In the genomic region with DNA sequence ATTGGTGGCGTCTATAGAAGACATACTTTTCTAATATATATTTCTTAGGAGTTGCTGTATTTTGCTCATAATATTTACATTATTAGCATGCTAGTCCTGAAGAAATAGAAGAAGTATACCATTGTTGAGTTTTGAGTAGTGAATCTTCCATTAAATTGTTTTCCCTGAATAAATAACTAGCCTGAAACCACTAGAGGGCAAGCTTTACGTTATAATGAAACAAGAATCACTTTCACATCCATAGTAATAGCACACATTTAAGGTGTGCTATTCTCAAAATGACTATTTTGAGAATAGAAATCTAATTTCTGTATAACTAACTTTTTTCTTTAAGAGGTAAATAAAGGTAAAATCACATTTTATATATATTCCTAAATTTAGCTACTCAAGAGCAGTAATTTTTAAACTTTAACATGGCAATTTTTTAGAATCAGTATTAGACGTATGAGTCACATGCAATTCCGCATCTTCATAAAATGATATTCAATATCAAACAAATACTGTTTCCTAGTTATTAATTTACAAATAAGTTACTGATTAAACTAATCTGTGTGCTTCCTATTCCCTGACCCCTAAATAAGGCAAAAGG, we compare ENCODE assay signal across 8 cellular contexts.
DNase-seq lines count a peak whose midpoint lies in the region; ATAC-seq, FAIRE-seq and TF ChIP-seq lines count a peak whose summit lies in the region.
"Had no signal": no experiment of that assay in that cellular context is flagged by ENCODE, and none has a peak within 500 bp of the region (broad histone marks: within the 10 kb centered on the region; RNA-seq: fewer than 3 reads in every experiment).

No MANE protein-coding gene starts in this region.

- in situ Hi-C loops in GM13976 (cut with MboI; ENCODE audit: low sequenced_read_pairs, unreplicated experiment): no loop called here

- peaks cover 16% of the 10 kb centered on the region for H3K4me1 ChIP-seq in GM23338 (ENCODE audit: insufficient read depth)
- H3K4me1 ChIP-seq in KMS-11 (ENCODE audit: low read depth, poor library complexity, severe bottlenecking): no peaks in the 10 kb centered on the region
- H3K4me1 ChIP-seq in SK-N-SH (ENCODE audit: control insufficient read depth in 1 of 2, insufficient read depth in 2 of 2, low read depth in 1 of 2, low read length in 1 of 2): no peaks in the 10 kb centered on the region
- H3K4me1 ChIP-seq in kidney (ENCODE audit: control insufficient read depth in 1 of 2, insufficient read depth in 1 of 2, low read depth in 1 of 2, low read length in 2 of 2): no peaks in the 10 kb centered on the region

- TF ChIP-seq CTCF in GM13976 (IDR thresholded peaks at IDR 0.05; ENCODE audit: borderline replicate concordance, control extremely low read depth, extremely low read depth, insufficient read depth, missing control alignments): peak; percentile 24
- peak in 1 of 2 experiments; percentile 75; a peak in 3 of 4 replicates for TF ChIP-seq CTCF in GM23338 (conservative IDR thresholded peaks at IDR 0.05; ENCODE audit: low read depth in 2 of 2)
- TF ChIP-seq CTCF in KMS-11 (conservative IDR thresholded peaks at IDR 0.05; ENCODE audit: low read depth, low read length): 0 out of 2 replicates have a peak, but pooled peaks have one; percentile 18
- peak; percentile 63 for TF ChIP-seq CTCF in SK-N-SH (IDR thresholded peaks at IDR 0.05)
- TF ChIP-seq CTCF in kidney (IDR thresholded peaks at IDR 0.05; ENCODE audit: borderline replicate concordance, extremely low read depth, insufficient read depth): peak; percentile 13

- H2AFZ ChIP-seq in GM23338: no peak overlapping the region
- no peak overlapping the region for H2AFZ ChIP-seq in KMS-11 (ENCODE audit: low read depth)
- H2AFZ ChIP-seq in SK-N-SH (ENCODE audit: low read depth): no peak overlapping the region

- POLR2A ChIA-PET in SK-N-SH (lab: Yijun Ruan, JAX): no interaction called here

- H3K9me3 ChIP-seq in SK-N-SH: no peaks in the 10 kb centered on the region
- H3K9me3 ChIP-seq in kidney (ENCODE audit: control insufficient read depth in 1 of 2, low read length in 2 of 2): no peaks in the 10 kb centered on the region
- H3K9me3 ChIP-seq: neutrophil had no signal

- H3K27ac Mint-ChIP-seq in GM23338 (no peak overlapping the region), immature natural killer cell (no peak overlapping the region)

- H3K9me2 ChIP-seq in GM23338 (ENCODE audit: insufficient read depth) (no peaks in the 10 kb centered on the region; the same call in 1 of the 2 replicates), SK-N-SH (no peaks in the 10 kb centered on the region)

- H3K36me3 Mint-ChIP-seq in GM23338 (ENCODE audit: low read depth) (no peaks in the 10 kb centered on the region), immature natural killer cell (no peaks in the 10 kb centered on the region)

- H3K4me3 Mint-ChIP-seq in GM23338 (no peak overlapping the region), immature natural killer cell (no peak overlapping the region)

- H3K4me2 ChIP-seq in GM23338 (no peak overlapping the region), KMS-11 (no peak overlapping the region), SK-N-SH (no peak overlapping the region)

- FAIRE-seq in kidney (lab: Jason Lieb, UNC): no peak

- CTCF ChIA-PET in SK-N-SH (lab: Yijun Ruan, JAX): interaction anchor here (0.7 to 2.0 kb wide), 6 partner anchors 12 to 1674 kb away, joined by 3 to 7 read pairs (median 3); no protein-coding TSS in a partner anchor

- H3K79me2 ChIP-seq in GM23338 (replicated peaks; ENCODE audit: insufficient read depth): no peaks in the 10 kb centered on the region
- H3K79me2 ChIP-seq in KMS-11 (ENCODE audit: insufficient read depth, low read depth): no peaks in the 10 kb centered on the region
- no peaks in the 10 kb centered on the region for H3K79me2 ChIP-seq in SK-N-SH (ENCODE audit: insufficient read depth)

- H4K20me1 ChIP-seq in GM23338 (replicated peaks; ENCODE audit: insufficient read depth): no peaks in the 10 kb centered on the region
- no peaks in the 10 kb centered on the region for H4K20me1 ChIP-seq in KMS-11 (ENCODE audit: insufficient read depth)
- no peaks in the 10 kb centered on the region for H4K20me1 ChIP-seq in SK-N-SH (ENCODE audit: insufficient read depth)

- H3K9me3 Mint-ChIP-seq in GM23338: no peaks in the 10 kb centered on the region
- H3K9me3 Mint-ChIP-seq in immature natural killer cell: peaks cover 0 to 3% (median 0%) of the 10 kb centered on the region in 6 donors

- intact Hi-C loops in kidney (cut with DNase I): no loop called here

- no peaks in the 10 kb centered on the region for H3K27me3 Mint-ChIP-seq in GM23338 (ENCODE audit: insufficient read depth, low read depth, poor library complexity)
- H3K27me3 Mint-ChIP-seq in immature natural killer cell (ENCODE audit: low read depth in 3 of 3): no peaks in the 10 kb centered on the region

- H3K27me3 ChIP-seq in GM23338 (ENCODE audit: insufficient read depth): no peaks in the 10 kb centered on the region
- no peaks in the 10 kb centered on the region for H3K27me3 ChIP-seq in KMS-11 (ENCODE audit: insufficient read depth, low read depth)
- no peaks in the 10 kb centered on the region for H3K27me3 ChIP-seq in SK-N-SH (ENCODE audit: insufficient read depth)
- H3K27me3 ChIP-seq: neutrophil had no signal

- peak; percentile 40; the same call in 2 of the 3 replicates for ATAC-seq in GM23338

- peak; percentile 70 for TF ChIP-seq RAD21 in SK-N-SH (IDR thresholded peaks at IDR 0.05; ENCODE audit: low read length)

- H3F3A ChIP-seq in GM23338 (replicated peaks; ENCODE audit: low read depth) (no peaks in the 10 kb centered on the region), SK-N-SH (replicated peaks; ENCODE audit: insufficient read depth) (no peaks in the 10 kb centered on the region)

- 52% methylated on average over 4 of the region's 4 CpGs for WGBS in SK-N-SH (ENCODE audit: low lambda C conversion rate)

- H3K4me1 Mint-ChIP-seq in GM23338 (peaks cover 19% of the 10 kb centered on the region), immature natural killer cell (no peaks in the 10 kb centered on the region)

- H3K27ac ChIP-seq in GM23338 (ENCODE audit: low read depth) (no peak overlapping the region), KMS-11 (no peak overlapping the region), SK-N-SH (ENCODE audit: low read depth in 2 of 2, low read length in 1 of 2) (no peak overlapping the region), kidney (ENCODE audit: low read depth in 2 of 2, low read length in 2 of 2) (no peak overlapping the region)
- H3K27ac ChIP-seq: neutrophil had no signal

- H3K36me3 ChIP-seq in GM23338 (ENCODE audit: insufficient read depth) (no peaks in the 10 kb centered on the region), KMS-11 (ENCODE audit: insufficient read depth) (no peaks in the 10 kb centered on the region), SK-N-SH (replicated peaks in 1 of 2; ENCODE audit: control insufficient read depth in 1 of 2, insufficient read depth in 2 of 2, low read length in 1 of 2) (no peaks in the 10 kb centered on the region), kidney (ENCODE audit: control insufficient read depth in 1 of 2, insufficient read depth in 2 of 2, low read length in 2 of 2) (no peaks in the 10 kb centered on the region)
- H3K36me3 ChIP-seq: neutrophil had no signal

- H3K9ac ChIP-seq in KMS-11 (no peak overlapping the region), SK-N-SH (no peak overlapping the region), kidney (ENCODE audit: low read length in 2 of 2) (no peak overlapping the region)

- no peak for TF ChIP-seq EP300 in SK-N-SH (IDR thresholded peaks at IDR 0.05; ENCODE audit: borderline replicate concordance in 1 of 2, low read depth in 1 of 2, low read length in 1 of 2)

- H3K4me3 ChIP-seq in GM23338 (no peak overlapping the region), KMS-11 (IDR thresholded peaks at IDR 0.05; ENCODE audit: insufficient read depth, low read depth, low read length) (no peak overlapping the region), SK-N-SH (ENCODE audit: low read depth in 2 of 2, low read length in 1 of 2) (no peak overlapping the region), kidney (ENCODE audit: low read length in 2 of 2) (no peak overlapping the region)

- DNase-seq in GM13976 (ENCODE audit: low spot score) (peak; percentile 36), GM23338 (ENCODE audit: low spot score) (peak; percentile 69), SK-N-SH (peak; percentile 30), kidney (no peak), immature natural killer cell (no peak), nucleus accumbens (lab: John Stamatoyannopoulos, UW) (no peak)

TF ChIP-seq in GM23338, 12 proteins besides CTCF, POLR2A, EP300 and RAD21 (continues in another document):
- TF ChIP-seq ZNF331 (CRISPR knock-in tag; IDR thresholded peaks at IDR 0.05; ENCODE audit: low read depth): no peak
- no peak for TF ChIP-seq JUNB (IDR thresholded peaks at IDR 0.05; ENCODE audit: unreplicated experiment)
- TF ChIP-seq CREB1 (CRISPR knock-in tag; IDR thresholded peaks at IDR 0.05; ENCODE audit: low read depth): no peak

TF ChIP-seq in SK-N-SH, 30 proteins besides CTCF, POLR2A, EP300 and RAD21:
- TF ChIP-seq SMC3 (IDR thresholded peaks at IDR 0.05; ENCODE audit: low read depth, low read length) (0 out of 2 replicates have a peak, but pooled peaks have one; percentile 13), GABPA (IDR thresholded peaks at IDR 0.05; ENCODE audit: low read depth) (no peak)

Comparison
In these comparisons a context has a peak if more than half of its experiments do, and no peak if none do; other contexts are left out.
1. DNase-seq: peak in GM13976 (single experiment), GM23338 (single experiment) and SK-N-SH (single experiment); none in kidney (single experiment), immature natural killer cell (0 of 3) and nucleus accumbens (0 of 56).